In genomic region chr3:42880601-42881451, GRCh38 we compare ENCODE assay signal across 8 cellular contexts. TPM values are rescaled to one million over a fixed set of nuclear protein-coding genes. Genes with fewer than 3 reads are reported as not detected.
A peak's percentile ranks its signal among the peaks of the same experiment; 100 is the strongest.
DNase-seq lines count a peak whose midpoint lies in the region; ATAC-seq, FAIRE-seq and TF ChIP-seq lines count a peak whose summit lies in the region.

No MANE protein-coding gene starts in this region.

- H3K9ac ChIP-seq in keratinocyte (ENCODE audit: control insufficient read depth, extremely low read depth, insufficient read depth, low read length): peak overlapping the region; percentile 61

- H3K27ac ChIP-seq in ACC112 (ENCODE audit: low read depth, low read length) (no peak overlapping the region), caudate nucleus (ENCODE audit: low read depth, low read length) (peak overlapping the region; percentile 13), keratinocyte (ENCODE audit: control insufficient read depth, insufficient read depth, low read length) (no peak overlapping the region)

- FAIRE-seq in keratinocyte (lab: Jason Lieb, UNC): no peak

- H4K20me1 ChIP-seq in keratinocyte (ENCODE audit: control insufficient read depth, extremely low read depth, insufficient read depth, low read length): no peaks in the 10 kb centered on the region

- peak overlapping the region; percentile 91 for H3K4me2 ChIP-seq in keratinocyte (ENCODE audit: control insufficient read depth, extremely low read depth, insufficient read depth, low read depth, low read length)

- H3K36me3 ChIP-seq in ACC112 (ENCODE audit: insufficient read depth, low read length) (no peaks in the 10 kb centered on the region), keratinocyte (ENCODE audit: control insufficient read depth in 2 of 2, extremely low read depth in 1 of 2, insufficient read depth in 2 of 2, low read length in 2 of 2) (no peaks in the 10 kb centered on the region)

- H2AFZ ChIP-seq in ACC112 (ENCODE audit: low read length, unreplicated experiment): peak overlapping the region; percentile 57
- H2AFZ ChIP-seq in keratinocyte (ENCODE audit: control insufficient read depth, low read length): peak overlapping the region; percentile 94

- H3K4me1 ChIP-seq in ACC112 (ENCODE audit: control insufficient read depth, insufficient read depth, low read length, unreplicated experiment) (no peaks in the 10 kb centered on the region), keratinocyte (ENCODE audit: control insufficient read depth, extremely low read depth, insufficient read depth, low read length) (peaks cover 4% of the 10 kb centered on the region)

- H3K4me3 ChIP-seq in ACC112 (ENCODE audit: low read depth, low read length): peak overlapping the region; percentile 70
- H3K4me3 ChIP-seq in WI38 (ENCODE audit: low read depth, low read length): peak overlapping the region; percentile 62
- H3K4me3 ChIP-seq in keratinocyte (ENCODE audit: control insufficient read depth in 2 of 3, extremely low read depth in 1 of 3, insufficient read depth in 2 of 3, low read depth in 1 of 3, low read length in 3 of 3): peak overlapping the region; percentile 54 to 79 (median 71)

- ATAC-seq in GM18520 (IDR thresholded peaks at IDR 0.05; ENCODE audit: unreplicated experiment): peak; percentile 96
- peak; percentile 83 for ATAC-seq in HG03060 (IDR thresholded peaks at IDR 0.05; ENCODE audit: low read depth, unreplicated experiment)

- no peaks in the 10 kb centered on the region for H3K9me1 ChIP-seq in keratinocyte (ENCODE audit: control insufficient read depth, extremely low read depth, insufficient read depth, low read length)

- H3K27me3 ChIP-seq in ACC112 (ENCODE audit: insufficient read depth, low read length): peaks cover 11% of the 10 kb centered on the region; the same call in 1 of the 2 replicates
- peaks cover 4% of the 10 kb centered on the region for H3K27me3 ChIP-seq in keratinocyte (ENCODE audit: control insufficient read depth, extremely low read depth, insufficient read depth, low read length)

- peak; percentile 34 for DNase-seq in NCI-H2171 (lab: John Stamatoyannopoulos, UW)
- peak in 58 of 61 donors; percentile 25 to 89 (median 69) for DNase-seq in caudate nucleus (lab: John Stamatoyannopoulos, UW)
- no peak for DNase-seq in keratinocyte (ENCODE audit: low read depth, low spot score)
- peak; percentile 83 for DNase-seq in stimulated activated CD4-positive, alpha-beta T cell treated with anti-CD3 and anti-CD28 coated beads, Interleukin-12 subunit alpha, Interleukin-12 subunit beta, amount 100 ng/mL, for 4 hours

- no peaks in the 10 kb centered on the region for H3K79me2 ChIP-seq in ACC112 (ENCODE audit: control insufficient read depth, insufficient read depth, low read length, unreplicated experiment)
- no peaks in the 10 kb centered on the region for H3K79me2 ChIP-seq in keratinocyte (ENCODE audit: control insufficient read depth, insufficient read depth, low read length)

- dilution Hi-C loops in keratinocyte (cut with MboI; ENCODE audit: extremely low pct_ligation_motif_present, low sequenced_read_pairs): no loop called here

- TF ChIP-seq CTCF in WI38 (IDR thresholded peaks at IDR 0.05; ENCODE audit: low read depth, low read length) (peak; percentile 74), keratinocyte (optimal IDR thresholded peaks at IDR 0.05 in 1 of 3, IDR thresholded peaks at IDR 0.05 in 1 of 3, conservative IDR thresholded peaks at IDR 0.05 in 1 of 3; ENCODE audit: extremely low read depth in 1 of 3, insufficient read depth in 2 of 3, low read length in 3 of 3) (peak; percentile 73 to 98 (median 94))

- no peaks in the 10 kb centered on the region for H3K9me3 ChIP-seq in keratinocyte (ENCODE audit: control insufficient read depth, low read depth, low read length)

RNA-seq across cellular contexts. Expression of gene CYP8B1, which starts 5.1 kb away (rescaled TPM):
- not detected in 3 replicates for polyA plus RNA-seq in keratinocyte
- polyA plus RNA-seq in keratinocyte (2011; ENCODE audit: low read depth): not detected
- not detected in 2 replicates for polyA plus RNA-seq in keratinocyte (2011; cell fraction: cytosol; rRNA removed)
- not detected in 2 replicates for polyA plus RNA-seq in keratinocyte (2011; cell fraction: nucleus; rRNA removed)
- polyA plus RNA-seq in keratinocyte (2012; ENCODE audit: low replicate concordance): 0.06 TPM in 1 of 2 replicates, not detected in the other
- not detected in 3 replicates for polyA minus RNA-seq in keratinocyte
- not detected for polyA minus RNA-seq in keratinocyte (2011; cell fraction: cytosol; rRNA and poly(A)+ RNA removed)
- not detected in 2 replicates for polyA minus RNA-seq in keratinocyte (2011; cell fraction: nucleus; rRNA and poly(A)+ RNA removed)

RNA-seq across cellular contexts. Expression of gene ZNF662, which starts 25.1 kb away (rescaled TPM):
- polyA plus RNA-seq in keratinocyte: 0.57 to 1.4 TPM (median 1.1 TPM) in 3 replicates
- polyA plus RNA-seq in keratinocyte (2011; ENCODE audit: low read depth): 2.1 TPM
- 0.18 and 0.40 TPM in 2 replicates for polyA plus RNA-seq in keratinocyte (2011; cell fraction: cytosol; rRNA removed)
- 5.0 and 5.2 TPM in 2 replicates for polyA plus RNA-seq in keratinocyte (2011; cell fraction: nucleus; rRNA removed)
- polyA plus RNA-seq in keratinocyte (2012; ENCODE audit: low replicate concordance): 0.46 and 7.0 TPM in 2 replicates
- polyA minus RNA-seq in keratinocyte: 0.20 to 1.3 TPM (median 1.3 TPM) in 3 replicates
- 0.58 TPM for polyA minus RNA-seq in keratinocyte (2011; cell fraction: cytosol; rRNA and poly(A)+ RNA removed)
- 1.4 and 2.0 TPM in 2 replicates for polyA minus RNA-seq in keratinocyte (2011; cell fraction: nucleus; rRNA and poly(A)+ RNA removed)
